Comparison of ENCODE assay signal across 8 cellular contexts in the genomic region with DNA sequence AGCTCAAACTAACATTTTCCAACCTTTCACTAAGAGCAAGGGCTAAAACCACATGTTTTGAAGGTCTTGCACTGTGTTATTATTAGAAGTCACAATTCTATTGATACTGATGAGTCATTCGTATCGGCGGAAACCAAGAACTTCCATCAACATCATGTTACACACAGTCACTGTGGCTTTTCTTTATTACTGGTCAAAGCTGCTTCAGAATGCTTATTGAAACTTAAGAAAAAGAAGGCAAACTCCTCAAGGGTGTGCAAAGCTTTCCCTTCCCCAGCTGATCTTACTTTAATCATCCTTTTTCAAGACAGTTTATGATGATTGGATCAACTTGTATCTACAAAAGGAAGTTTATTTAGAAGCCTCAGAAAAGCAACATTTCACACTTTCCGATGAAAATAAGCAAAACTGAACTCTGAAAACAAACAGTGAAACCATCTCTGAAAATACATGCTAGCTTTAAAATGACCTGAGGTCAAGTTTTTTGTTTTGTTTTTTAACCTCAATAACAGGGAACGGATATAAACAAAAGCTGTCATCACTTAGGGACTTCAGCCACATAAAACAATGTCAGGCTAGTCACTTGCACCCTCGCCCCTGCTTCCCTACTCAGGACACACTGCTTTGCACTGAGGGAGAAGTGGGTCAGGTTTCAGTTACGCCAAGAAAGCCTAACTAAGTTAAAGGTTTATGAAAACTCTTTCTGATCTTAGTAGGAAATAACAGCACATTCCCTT. TPM values are rescaled to one million over a fixed set of nuclear protein-coding genes. Genes with fewer than 3 reads are reported as not detected.
DNase-seq lines count a peak whose midpoint lies in the region; ATAC-seq and TF ChIP-seq lines count a peak whose summit lies in the region.

No MANE protein-coding gene starts in this region.

- CTCF ChIA-PET in HCT116 (lab: Charles Lee): interaction anchor here (0.7 to 2.7 kb wide), 8 partner anchors 11 to 344 kb away, joined by 3 to 10 read pairs (median 6); no protein-coding TSS in a partner anchor

- H3F3A ChIP-seq in MM.1S (ENCODE audit: insufficient read depth, low read length): peaks cover 27% of the 10 kb centered on the region

- H3K4me2 ChIP-seq in HCT116 (ENCODE audit: low read length) (peak overlapping the region; percentile 76), MM.1S (ENCODE audit: low read depth, low read length) (peak overlapping the region; percentile 69)

- H3K9me2 ChIP-seq in HCT116 (ENCODE audit: insufficient read depth) (no peaks in the 10 kb centered on the region), MM.1S (replicated peaks; ENCODE audit: insufficient read depth, low read length) (no peaks in the 10 kb centered on the region)

- 15% methylated on average over 7 of the region's 7 CpGs for WGBS in right lobe of liver (ENCODE audit: insufficient coverage, low coverage, low lambda C conversion rate, missing lambda C conversion rate)

- H3K4me1 ChIP-seq in HCT116 (ENCODE audit: control insufficient read depth in 1 of 2, insufficient read depth in 2 of 2, low read length in 2 of 2): peaks cover 23 to 40% of the 10 kb centered on the region in 2 experiments
- peaks cover 17% of the 10 kb centered on the region for H3K4me1 ChIP-seq in MM.1S (ENCODE audit: low read length)
- H3K4me1 ChIP-seq in right lobe of liver: peaks cover 0 to 32% (median 10%) of the 10 kb centered on the region in 4 donors
- peaks cover 17% of the 10 kb centered on the region for H3K4me1 ChIP-seq in vagina

- H3K27me3 ChIP-seq in HCT116 (ENCODE audit: insufficient read depth, low read length) (no peaks in the 10 kb centered on the region), MM.1S (replicated peaks; ENCODE audit: insufficient read depth, low read length) (no peaks in the 10 kb centered on the region), right lobe of liver (no peaks in the 10 kb centered on the region), vagina (no peaks in the 10 kb centered on the region)

- no peaks in the 10 kb centered on the region for H3K9me3 ChIP-seq in HCT116 (ENCODE audit: control insufficient read depth in 1 of 2, insufficient read depth in 1 of 2, low read depth in 1 of 2, low read length in 2 of 2)
- no peaks in the 10 kb centered on the region for H3K9me3 ChIP-seq in MM.1S (replicated peaks; ENCODE audit: insufficient read depth, low read length)
- H3K9me3 ChIP-seq in right lobe of liver: no peaks in the 10 kb centered on the region
- no peaks in the 10 kb centered on the region for H3K9me3 ChIP-seq in vagina

- peaks cover 26% of the 10 kb centered on the region for H3K36me3 Mint-ChIP-seq in brain

- ATAC-seq in GM18517 (IDR thresholded peaks at IDR 0.05; ENCODE audit: unreplicated experiment): peak; percentile 73
- ATAC-seq in HCT116: peak; percentile 59
- peak in 3 of 4 donors; percentile 6 to 57 (median 36) for ATAC-seq in right lobe of liver

- intact Hi-C loops in HCT116 (cut with micrococcal nuclease) (loop anchor here (1.0 to 10.0 kb wide), 4 partner anchors 66 to 340 kb away; no protein-coding TSS in a partner anchor), right lobe of liver (cut with DNase I) (no loop called here), vagina (cut with DNase I) (no loop called here)

- H2AFZ ChIP-seq in HCT116 (ENCODE audit: low read depth, low read length, poor library complexity, severe bottlenecking) (peak overlapping the region; percentile 55), MM.1S (ENCODE audit: low read length) (no peak overlapping the region)

- DNase-seq in HCT116 (ENCODE audit: low read depth, low spot score) (peak; percentile 56), MM.1S (peak; percentile 89), right lobe of liver (no peak), vagina (ENCODE audit: extremely low spot score in 2 of 2) (no peak), NCI-H2196 treated with DMSO at 0.1 percent for 48 hours (lab: John Stamatoyannopoulos, UW; ENCODE audit: unreplicated experiment) (no peak), mucosa of gallbladder (ENCODE audit: low spot score) (no peak)

- peak overlapping the region; percentile 55 to 81 (median 73) for H3K4me3 Mint-ChIP-seq in brain

- TF ChIP-seq RAD21 in HCT116 (IDR thresholded peaks at IDR 0.05; ENCODE audit: low read depth): no peak; the same call in 1 of the 2 replicates

- H3K9me3 Mint-ChIP-seq in brain: peaks cover 0 to 7% (median 4%) of the 10 kb centered on the region in 5 experiments

- H3K79me2 ChIP-seq in HCT116 (ENCODE audit: insufficient read depth, low read length) (no peaks in the 10 kb centered on the region), MM.1S (ENCODE audit: low read length) (peaks cover 50% of the 10 kb centered on the region)

- H4K20me1 ChIP-seq in HCT116 (ENCODE audit: insufficient read depth) (no peaks in the 10 kb centered on the region), MM.1S (ENCODE audit: insufficient read depth, low read length) (no peaks in the 10 kb centered on the region)

- H3K36me3 ChIP-seq in HCT116 (ENCODE audit: control insufficient read depth in 1 of 2, insufficient read depth in 2 of 2, low read length in 2 of 2) (no peaks in the 10 kb centered on the region), MM.1S (replicated peaks; ENCODE audit: insufficient read depth, low read length) (no peaks in the 10 kb centered on the region), right lobe of liver (no peaks in the 10 kb centered on the region), vagina (no peaks in the 10 kb centered on the region)

- H3K9ac ChIP-seq in HCT116 (ENCODE audit: low read length) (peak overlapping the region; percentile 61), MM.1S (ENCODE audit: low read length) (peak overlapping the region; percentile 88)

- TF ChIP-seq POLR2A in HCT116 (IDR thresholded peaks at IDR 0.05; ENCODE audit: borderline replicate concordance, extremely low read depth, insufficient read depth, insufficient read length): no peak
- TF ChIP-seq POLR2A in right lobe of liver (IDR thresholded peaks at IDR 0.05): no peak
- TF ChIP-seq POLR2A in vagina (IDR thresholded peaks at IDR 0.05): no peak

- TF ChIP-seq CTCF in HCT116 (IDR thresholded peaks at IDR 0.05 in 2 of 3, conservative IDR thresholded peaks at IDR 0.05 in 1 of 3; ENCODE audit: borderline replicate concordance in 1 of 3, insufficient read depth in 1 of 3, low read depth in 2 of 3, low read length in 2 of 3): no peak
- TF ChIP-seq CTCF in MM.1S (IDR thresholded peaks at IDR 0.05; ENCODE audit: low read length): no peak
- no peak for TF ChIP-seq CTCF in brain (conservative IDR thresholded peaks at IDR 0.05)
- TF ChIP-seq CTCF in right lobe of liver (IDR thresholded peaks at IDR 0.05): no peak
- TF ChIP-seq CTCF in vagina (IDR thresholded peaks at IDR 0.05): no peak

- H3K4me3 ChIP-seq in HCT116 (replicated peaks in 1 of 2; ENCODE audit: low read depth in 1 of 2, low read length in 2 of 2): peak overlapping the region; percentile 46 to 61
- peak overlapping the region; percentile 56 for H3K4me3 ChIP-seq in MM.1S (ENCODE audit: low read length)
- H3K4me3 ChIP-seq in right lobe of liver: peak overlapping the region in 1 of 3 donors; percentile 6
- peak overlapping the region; percentile 12 to 27 for H3K4me3 ChIP-seq in vagina

- peaks cover 59% of the 10 kb centered on the region for H3K4me1 Mint-ChIP-seq in brain

- RAD21 ChIA-PET in HCT116 (lab: Charles Lee; ENCODE audit: low non-redundant PET in 1 of 2, low total read pairs in 2 of 2, uncharacterized antibody in 2 of 2, unreplicated experiment in 2 of 2): interaction anchor here (1.6 kb wide), 2 partner anchors 195 to 344 kb away, joined by 4 to 7 read pairs; no protein-coding TSS in a partner anchor

- peak overlapping the region; percentile 65 for H3K27ac ChIP-seq in HCT116 (ENCODE audit: low read depth, low read length)
- H3K27ac ChIP-seq in MM.1S (ENCODE audit: low read length): peak overlapping the region; percentile 99
- peak overlapping the region; percentile 7 to 55 (median 31) for H3K27ac ChIP-seq in right lobe of liver
- peak overlapping the region; percentile 24 for H3K27ac ChIP-seq in vagina

- BruUV-seq in HCT116 (replicated peaks; lab: Mats Ljungman, UMichigan): no TSS peak

- H3K27me3 Mint-ChIP-seq in brain: no peaks in the 10 kb centered on the region

- peak overlapping the region; percentile 37 to 92 (median 89) for H3K27ac Mint-ChIP-seq in brain

- POLR2A ChIA-PET in HCT116 (lab: Charles Lee): interaction anchor here (1.0 to 1.8 kb wide), 2 partner anchors 13 to 106 kb away, joined by 3 read pairs; no protein-coding TSS in a partner anchor

TF ChIP-seq in HCT116, 20 proteins besides CTCF, POLR2A, EP300 and RAD21 (continues in another document):
- TF ChIP-seq ZNF274 (IDR thresholded peaks at IDR 0.05; ENCODE audit: low read depth, low read length) (no peak), YY1 (IDR thresholded peaks at IDR 0.05; ENCODE audit: extremely low read depth, insufficient replicate concordance, low read depth, low read length) (no peak), SP1 (IDR thresholded peaks at IDR 0.05; ENCODE audit: low read depth) (peak; percentile 36), SIN3A (IDR thresholded peaks at IDR 0.05; ENCODE audit: low read depth) (no peak; the same call in 1 of the 2 replicates), EZH2phosphoT487 (IDR thresholded peaks at IDR 0.05; ENCODE audit: borderline replicate concordance) (no peak), SRF (IDR thresholded peaks at IDR 0.05; ENCODE audit: low read depth) (no peak), CEBPB (IDR thresholded peaks at IDR 0.05; ENCODE audit: low read depth) (peak; percentile 6; the same call in 1 of the 2 replicates), JUND (IDR thresholded peaks at IDR 0.05) (peak; percentile 64), ELF1 (IDR thresholded peaks at IDR 0.05; ENCODE audit: borderline replicate concordance, low read depth) (no peak)
- TF ChIP-seq, protein P1, sequence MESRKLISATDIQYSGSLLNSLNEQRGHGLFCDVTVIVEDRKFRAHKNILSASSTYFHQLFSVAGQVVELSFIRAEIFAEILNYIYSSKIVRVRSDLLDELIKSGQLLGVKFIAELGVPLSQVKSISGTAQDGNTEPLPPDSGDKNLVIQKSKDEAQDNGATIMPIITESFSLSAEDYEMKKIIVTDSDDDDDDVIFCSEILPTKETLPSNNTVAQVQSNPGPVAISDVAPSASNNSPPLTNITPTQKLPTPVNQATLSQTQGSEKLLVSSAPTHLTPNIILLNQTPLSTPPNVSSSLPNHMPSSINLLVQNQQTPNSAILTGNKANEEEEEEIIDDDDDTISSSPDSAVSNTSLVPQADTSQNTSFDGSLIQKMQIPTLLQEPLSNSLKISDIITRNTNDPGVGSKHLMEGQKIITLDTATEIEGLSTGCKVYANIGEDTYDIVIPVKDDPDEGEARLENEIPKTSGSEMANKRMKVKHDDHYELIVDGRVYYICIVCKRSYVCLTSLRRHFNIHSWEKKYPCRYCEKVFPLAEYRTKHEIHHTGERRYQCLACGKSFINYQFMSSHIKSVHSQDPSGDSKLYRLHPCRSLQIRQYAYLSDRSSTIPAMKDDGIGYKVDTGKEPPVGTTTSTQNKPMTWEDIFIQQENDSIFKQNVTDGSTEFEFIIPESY (IDR thresholded peaks at IDR 0.05; ENCODE audit: extremely low read depth, insufficient replicate concordance, low read length): no peak

RNA-seq across cellular contexts. Expression of a gene that starts 11.7 kb away (rescaled TPM):
- total RNA-seq in HCT116 (2021; ENCODE audit: unreplicated experiment) (3.3 TPM), right lobe of liver (10 to 100 TPM in 1 of 6 experiments, 1 to 10 TPM in 5; 2.6 to 12.6 (median 3.1) TPM), vagina (6.4 TPM), mucosa of gallbladder (2.6 TPM)
- polyA plus RNA-seq in HCT116 (2012): 0.95 and 0.98 TPM in 2 replicates
- polyA plus RNA-seq in brain (ENCODE audit: insufficient read depth, low read depth, low replicate concordance): 4.5 TPM

Comparison
In these comparisons a context has a peak if more than half of its experiments do, and no peak if none do; other contexts are left out.
1. DNase-seq: peak in HCT116 (single experiment) and MM.1S (single experiment); none in right lobe of liver (0 of 3), vagina (0 of 2), NCI-H2196 treated with DMSO at 0.1 percent for 48 hours (single experiment) and mucosa of gallbladder (single experiment).
2. H3K27ac ChIP-seq: peak in every context shown above with its lines; median percentile 99 in MM.1S; 65 in HCT116; 31 in right lobe of liver; 24 in vagina.
3. Peak in every context shown above with its lines, with median percentiles within 50 percentile points of each other: ATAC-seq.